ENCODE assay signal across 14 cellular contexts in the genomic region with DNA sequence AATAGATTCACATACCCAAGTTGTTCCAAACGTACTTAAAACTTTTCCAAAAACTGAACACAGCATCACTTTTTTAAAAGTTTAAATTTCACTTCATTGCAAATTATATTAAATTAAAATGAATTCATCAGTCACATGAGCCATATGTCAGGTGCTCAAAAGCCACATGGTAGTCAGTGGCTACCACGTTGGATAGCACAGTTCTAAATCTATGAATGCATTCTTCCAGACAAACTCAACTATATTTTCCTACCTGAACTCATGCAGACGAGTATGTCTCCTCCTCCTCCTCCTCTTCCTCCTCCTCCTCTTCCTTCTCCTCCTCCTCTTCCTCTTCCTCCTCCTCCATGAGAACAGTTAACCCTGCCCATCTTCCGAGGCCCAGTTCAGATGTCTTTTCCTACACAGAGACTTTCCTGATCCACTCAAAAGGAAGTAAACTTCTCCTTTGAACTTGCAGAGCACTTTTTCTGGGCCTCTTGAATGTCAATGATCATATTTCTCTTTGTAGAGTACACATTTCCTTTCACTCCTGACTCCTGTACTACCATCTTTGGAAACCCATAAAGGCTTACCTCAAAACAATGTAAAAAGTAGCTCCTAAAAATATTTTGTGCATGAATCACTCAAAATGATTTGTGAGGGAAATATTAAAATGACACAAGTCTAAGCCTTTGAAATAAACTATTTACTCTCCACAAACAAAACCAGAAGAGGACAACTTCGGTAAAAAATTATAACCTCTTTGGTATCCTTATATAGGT.
"Had no signal": no experiment of that assay in that cellular context is flagged by ENCODE, and none has a peak within 500 bp of the region (broad histone marks: within the 10 kb centered on the region; RNA-seq: fewer than 3 reads in every experiment).

No MANE protein-coding gene starts in this region.

- H3K27ac Mint-ChIP-seq: naive thymus-derived CD4-positive, alpha-beta T cell; stimulated activated naive B cell treated with anti-CD40 and anti-IgM and Interleukin-4, amounts not matched to agents 10 μg/mL and 1 μg/mL and 100 μg/mL, for 72 hours had no signal

- H3K9me3 Mint-ChIP-seq: stimulated activated naive B cell treated with anti-CD40 and anti-IgM and Interleukin-4, amounts not matched to agents 10 μg/mL and 1 μg/mL and 100 μg/mL, for 72 hours had no signal

- H3K4me1 Mint-ChIP-seq: naive thymus-derived CD4-positive, alpha-beta T cell; stimulated activated naive B cell treated with anti-CD40 and anti-IgM and Interleukin-4, amounts not matched to agents 10 μg/mL and 1 μg/mL and 100 μg/mL, for 72 hours had no signal

- H3K4me1 ChIP-seq: colonic mucosa, parathyroid adenoma, vagina had no signal

- H3K36me3 ChIP-seq: colonic mucosa, tibial artery, vagina had no signal

- H3K9me3 ChIP-seq: colonic mucosa, tibial artery, vagina had no signal

- H3K27me3 ChIP-seq: colonic mucosa, tibial artery, vagina had no signal

- H3K27ac ChIP-seq: colonic mucosa, parathyroid adenoma, tibial artery, vagina had no signal

- DNase-seq: activated CD4-positive, alpha-beta T cell treated with anti-CD3 and anti-CD28 coated beads, Interleukin-2, amount 50 U/mL, for 1 hour; activated CD8-positive, alpha-beta memory T cell treated with anti-CD3 and anti-CD28 coated beads for 24 hours; activated naive CD4-positive, alpha-beta T cell treated with Interleukin-2 at 50 U/mL for 16 hours; colonic mucosa; islet precursor cell; naive thymus-derived CD4-positive, alpha-beta T cell; stimulated activated CD4-positive, alpha-beta T cell treated with anti-CD3 and anti-CD28 coated beads, Interleukin-2, amount 100 ng/mL, for 48 hours; stimulated activated naive B cell treated with anti-CD40 and anti-IgM and Interleukin-4, amounts not matched to agents 10 μg/mL and 1 μg/mL and 100 μg/mL, for 72 hours; T1000; tibial artery had no signal

- H3K4me3 Mint-ChIP-seq: naive thymus-derived CD4-positive, alpha-beta T cell; stimulated activated naive B cell treated with anti-CD40 and anti-IgM and Interleukin-4, amounts not matched to agents 10 μg/mL and 1 μg/mL and 100 μg/mL, for 72 hours had no signal

- ATAC-seq: activated CD4-positive, CD25-positive, alpha-beta regulatory T cell treated with anti-CD3 and anti-CD28 coated beads, Interleukin-2, amount 50 U/mL, for 24 hours; esophagus mucosa; naive thymus-derived CD4-positive, alpha-beta T cell; stimulated activated naive B cell treated with anti-CD40 and anti-IgM and Interleukin-4, amounts not matched to agents 10 μg/mL and 1 μg/mL and 100 μg/mL, for 72 hours had no signal

- H3K36me3 Mint-ChIP-seq: naive thymus-derived CD4-positive, alpha-beta T cell; stimulated activated naive B cell treated with anti-CD40 and anti-IgM and Interleukin-4, amounts not matched to agents 10 μg/mL and 1 μg/mL and 100 μg/mL, for 72 hours had no signal

- H3K4me3 ChIP-seq: colonic mucosa, tibial artery, vagina had no signal
